Comparison of ENCODE assay signal across 11 cellular contexts in genomic region chr10:33122014-33122788, GRCh38.
DNase-seq lines count a peak whose midpoint lies in the region; ATAC-seq and TF ChIP-seq lines count a peak whose summit lies in the region.
"Had no signal": no experiment of that assay in that cellular context is flagged by ENCODE, and none has a peak within 500 bp of the region (broad histone marks: within the 10 kb centered on the region; RNA-seq: fewer than 3 reads in every experiment).

No MANE protein-coding gene starts in this region.

- H3K4me1 Mint-ChIP-seq in CD4-positive, alpha-beta T cell (ENCODE audit: low read depth), result peaks cover 97% of the 10 kb centered on the region
- H3K4me1 Mint-ChIP-seq in IgD-negative memory B cell (peaks cover 49 to 61% (median 60%) of the 10 kb centered on the region in 3 donors), neural progenitor cell (peaks cover 18% of the 10 kb centered on the region), mesothelial cell of epicardium (peaks cover 5% of the 10 kb centered on the region)
- H3K4me1 Mint-ChIP-seq in activated naive CD4-positive, alpha-beta T cell treated with anti-CD3 and anti-CD28 coated beads, Interleukin-2, amount 10 ng/mL, durations not matched to agents 7 days and 5 days, result peaks cover 66% of the 10 kb centered on the region

- no peak for ATAC-seq in CD4-positive, alpha-beta T cell (ENCODE audit: poor library complexity)
- no peak for ATAC-seq in GM18861 (IDR thresholded peaks at IDR 0.05; ENCODE audit: unreplicated experiment)
- ATAC-seq: right cardiac atrium; stimulated activated effector memory CD8-positive, alpha-beta T cell treated with anti-CD3 and anti-CD28 coated beads, Interleukin-12 subunit alpha, Interleukin-12 subunit beta, amount 100 ng/mL, for 72 hours had no signal

- H3K36me3 ChIP-seq in brain microvascular endothelial cell (replicated peaks) (no peaks in the 10 kb centered on the region), neural progenitor cell (no peaks in the 10 kb centered on the region)

- no peaks in the 10 kb centered on the region for H3K36me3 Mint-ChIP-seq in CD4-positive, alpha-beta T cell (ENCODE audit: low read depth)
- peaks cover 1% of the 10 kb centered on the region for H3K36me3 Mint-ChIP-seq in IgD-negative memory B cell
- H3K36me3 Mint-ChIP-seq in neural progenitor cell, result no peaks in the 10 kb centered on the region
- H3K36me3 Mint-ChIP-seq in activated naive CD4-positive, alpha-beta T cell treated with anti-CD3 and anti-CD28 coated beads, Interleukin-2, amount 10 ng/mL, durations not matched to agents 7 days and 5 days, result peaks cover 15% of the 10 kb centered on the region
- no peaks in the 10 kb centered on the region for H3K36me3 Mint-ChIP-seq in mesothelial cell of epicardium

- no peak for TF ChIP-seq CTCF in CD4-positive, alpha-beta T cell (IDR thresholded peaks at IDR 0.05)
- TF ChIP-seq CTCF in brain microvascular endothelial cell (IDR thresholded peaks at IDR 0.05; ENCODE audit: low read depth, low read length, missing control alignments) (no peak), neural progenitor cell (IDR thresholded peaks at IDR 0.05) (no peak), mesothelial cell of epicardium (IDR thresholded peaks at IDR 0.05; ENCODE audit: unreplicated experiment) (no peak)

- H3F3A ChIP-seq in neural progenitor cell (ENCODE audit: low read depth), result no peaks in the 10 kb centered on the region

- H3K4me3 Mint-ChIP-seq in CD4-positive, alpha-beta T cell, result no peak overlapping the region
- H3K4me3 Mint-ChIP-seq in IgD-negative memory B cell (peak overlapping the region in 1 of 4 donors; percentile 15), neural progenitor cell (no peak overlapping the region), mesothelial cell of epicardium (no peak overlapping the region)
- H3K4me3 Mint-ChIP-seq in activated naive CD4-positive, alpha-beta T cell treated with anti-CD3 and anti-CD28 coated beads, Interleukin-2, amount 10 ng/mL, durations not matched to agents 7 days and 5 days, result no peak overlapping the region
- H3K4me3 Mint-ChIP-seq: stimulated activated effector memory CD8-positive, alpha-beta T cell treated with anti-CD3 and anti-CD28 coated beads, Interleukin-12 subunit alpha, Interleukin-12 subunit beta, amount 100 ng/mL, for 72 hours had no signal

- peak overlapping the region; percentile 6 for H2AFZ ChIP-seq in neural progenitor cell (replicated peaks)

- no peaks in the 10 kb centered on the region for H3K79me2 ChIP-seq in neural progenitor cell (ENCODE audit: low read depth)

- CTCF ChIA-PET in CD4-positive, alpha-beta T cell (lab: Charles Lee), result no interaction called here
- CTCF ChIA-PET in activated naive CD4-positive, alpha-beta T cell treated with anti-CD3 and anti-CD28 coated beads, Interleukin-2, amount 10 ng/mL, durations not matched to agents 7 days and 5 days (lab: Charles Lee), result interaction anchor here (1.5 kb wide), 1 partner anchor 11 kb away, joined by 4 read pairs; no protein-coding TSS in a partner anchor

- H3K9me3 Mint-ChIP-seq in CD4-positive, alpha-beta T cell, result peaks cover 5% of the 10 kb centered on the region
- peaks cover 0 to 3% (median 0%) of the 10 kb centered on the region in 3 donors for H3K9me3 Mint-ChIP-seq in IgD-negative memory B cell
- no peaks in the 10 kb centered on the region for H3K9me3 Mint-ChIP-seq in neural progenitor cell
- peaks cover 2% of the 10 kb centered on the region for H3K9me3 Mint-ChIP-seq in activated naive CD4-positive, alpha-beta T cell treated with anti-CD3 and anti-CD28 coated beads, Interleukin-2, amount 10 ng/mL, durations not matched to agents 7 days and 5 days
- H3K9me3 Mint-ChIP-seq in mesothelial cell of epicardium, result no peaks in the 10 kb centered on the region
- H3K9me3 Mint-ChIP-seq: stimulated activated effector memory CD8-positive, alpha-beta T cell treated with anti-CD3 and anti-CD28 coated beads, Interleukin-12 subunit alpha, Interleukin-12 subunit beta, amount 100 ng/mL, for 72 hours had no signal

- H3K4me1 ChIP-seq in neural progenitor cell, result no peaks in the 10 kb centered on the region

- intact Hi-C loops in CD4-positive, alpha-beta T cell (cut with DNase I, micrococcal nuclease), result loop anchor here in 1 of 2 experiments (10.0 kb wide), 1 partner anchor 737 kb away; no protein-coding TSS in a partner anchor

- no peaks in the 10 kb centered on the region for H3K27me3 ChIP-seq in CD4-positive, alpha-beta T cell (ENCODE audit: control insufficient read depth, insufficient read depth, low read length)
- H3K27me3 ChIP-seq in brain microvascular endothelial cell (replicated peaks) (no peaks in the 10 kb centered on the region), neural progenitor cell (no peaks in the 10 kb centered on the region)

- H3K4me2 ChIP-seq in neural progenitor cell, result no peak overlapping the region
- H3K4me2 ChIP-seq: KMS-11 had no signal

- no peaks in the 10 kb centered on the region for H4K20me1 ChIP-seq in neural progenitor cell (ENCODE audit: low read depth)

- H3K27ac Mint-ChIP-seq in CD4-positive, alpha-beta T cell, result peak overlapping the region; percentile 96
- H3K27ac Mint-ChIP-seq in IgD-negative memory B cell (peak overlapping the region in 2 of 3 donors; percentile 43 to 72), neural progenitor cell (no peak overlapping the region), mesothelial cell of epicardium (no peak overlapping the region)
- no peak overlapping the region for H3K27ac Mint-ChIP-seq in activated naive CD4-positive, alpha-beta T cell treated with anti-CD3 and anti-CD28 coated beads, Interleukin-2, amount 10 ng/mL, durations not matched to agents 7 days and 5 days
- H3K27ac Mint-ChIP-seq: stimulated activated effector memory CD8-positive, alpha-beta T cell treated with anti-CD3 and anti-CD28 coated beads, Interleukin-12 subunit alpha, Interleukin-12 subunit beta, amount 100 ng/mL, for 72 hours had no signal

- in situ Hi-C loops in brain microvascular endothelial cell (cut with HindIII; ENCODE audit: low pct_ligation_motif_present, low sequenced_read_pairs), result no loop called here

- no peaks in the 10 kb centered on the region for H3K9me3 ChIP-seq in CD4-positive, alpha-beta T cell (ENCODE audit: control insufficient read depth, low read length)
- no peaks in the 10 kb centered on the region for H3K9me3 ChIP-seq in neural progenitor cell (ENCODE audit: low read depth)

- no peaks in the 10 kb centered on the region for H3K27me3 Mint-ChIP-seq in CD4-positive, alpha-beta T cell
- H3K27me3 Mint-ChIP-seq in IgD-negative memory B cell (no peaks in the 10 kb centered on the region), neural progenitor cell (ENCODE audit: insufficient read depth, low read depth) (no peaks in the 10 kb centered on the region), mesothelial cell of epicardium (ENCODE audit: low read depth) (no peaks in the 10 kb centered on the region)
- no peaks in the 10 kb centered on the region for H3K27me3 Mint-ChIP-seq in activated naive CD4-positive, alpha-beta T cell treated with anti-CD3 and anti-CD28 coated beads, Interleukin-2, amount 10 ng/mL, durations not matched to agents 7 days and 5 days

- POLR2A ChIA-PET in CD4-positive, alpha-beta T cell (lab: Charles Lee), result no interaction called here

- H3K9ac ChIP-seq in neural progenitor cell, result no peak overlapping the region
- H3K9ac ChIP-seq: KMS-11 had no signal

- DNase-seq in CD4-positive, alpha-beta T cell, result no peak
- DNase-seq in brain microvascular endothelial cell (peak; percentile 51), neural progenitor cell (ENCODE audit: low spot score) (no peak), SW 1271 (lab: John Stamatoyannopoulos, UW) (no peak), mesothelial cell of epicardium (ENCODE audit: low spot score in 2 of 2, unreplicated experiment in 2 of 2) (no peak)
- no peak for DNase-seq in activated naive CD4-positive, alpha-beta T cell treated with anti-CD3 and anti-CD28 coated beads, Interleukin-2, amount 10 ng/mL, durations not matched to agents 7 days and 5 days
- DNase-seq: right cardiac atrium had no signal

- H3K4me3 ChIP-seq in brain microvascular endothelial cell (ENCODE audit: low read depth, low read length), result no peak overlapping the region
- no peak overlapping the region for H3K4me3 ChIP-seq in neural progenitor cell

- no peak overlapping the region for H3K27ac ChIP-seq in CD4-positive, alpha-beta T cell (ENCODE audit: low read depth, low read length)
- H3K27ac ChIP-seq in brain microvascular endothelial cell (peak overlapping the region; percentile 9), neural progenitor cell (no peak overlapping the region)
- H3K27ac ChIP-seq: KMS-11 had no signal

Comparison
In these comparisons a context has a peak if more than half of its experiments do, and no peak if none do; other contexts are left out.
1. H3K27ac Mint-ChIP-seq: peak in CD4-positive, alpha-beta T cell (single experiment) and IgD-negative memory B cell (2 of 3); none in neural progenitor cell (single experiment), activated naive CD4-positive, alpha-beta T cell treated with anti-CD3 and anti-CD28 coated beads, Interleukin-2, amount 10 ng/mL, durations not matched to agents 7 days and 5 days (single experiment) and mesothelial cell of epicardium (single experiment).